Comparison of ENCODE assay signal across 1 cellular context in the genomic region with DNA sequence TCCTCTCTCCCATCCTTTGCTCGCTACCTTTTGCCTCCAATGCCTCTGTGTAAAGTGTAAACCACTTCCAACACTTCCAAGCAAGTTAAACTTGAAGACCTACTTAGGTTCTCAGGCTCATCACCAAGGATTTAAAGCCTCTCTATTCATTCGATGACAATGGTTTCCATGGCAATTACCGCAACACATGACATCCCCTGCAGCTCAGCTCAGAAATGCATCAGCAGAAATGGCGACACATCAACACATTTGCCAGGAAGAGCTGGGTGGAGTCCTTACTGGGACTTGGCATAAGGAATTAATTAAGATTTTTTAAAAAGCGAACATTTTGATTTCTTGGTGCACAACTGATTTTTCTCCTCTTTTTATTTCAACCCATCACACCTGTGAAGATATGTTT.
TF ChIP-seq lines count a peak whose summit lies in the region.

No MANE protein-coding gene starts in this region.

TF ChIP-seq in GM23338, 12 proteins besides CTCF, POLR2A, EP300 and RAD21 (continued from another document):
- TF ChIP-seq EZH2 (IDR thresholded peaks at IDR 0.05; ENCODE audit: low read depth, unreplicated experiment), result no peak
- TF ChIP-seq JUNB (IDR thresholded peaks at IDR 0.05; ENCODE audit: unreplicated experiment), result no peak
